Comparison of ENCODE assay signal across 15 cellular contexts in genomic region chr18:35827275-35827929, GRCh38.
DNase-seq lines count a peak whose midpoint lies in the region; ATAC-seq and TF ChIP-seq lines count a peak whose summit lies in the region.
"Had no signal": no experiment of that assay in that cellular context is flagged by ENCODE, and none has a peak within 500 bp of the region (broad histone marks: within the 10 kb centered on the region; RNA-seq: fewer than 3 reads in every experiment).

No MANE protein-coding gene starts in this region.

- DNase-seq in COLO668 (lab: John Stamatoyannopoulos, UW; ENCODE audit: unreplicated experiment) (peak; percentile 52), NCI-H187 treated with DMSO at 0.1 percent for 48 hours (lab: John Stamatoyannopoulos, UW) (peak; percentile 15), epithelial cell of esophagus (ENCODE audit: low read depth) (peak; percentile 79)
- no peak for DNase-seq in NK-92 treated with Interleukin-12 subunit alpha and Interleukin-12 subunit beta, amount 100 ng/mL, for 24 hours (lab: John Stamatoyannopoulos, UW)
- DNase-seq: activated B cell treated with CpG ODN at 0.5 μM for 24 hours; MG63; midbrain; stimulated activated CD4-positive, alpha-beta T cell treated with anti-CD3 and anti-CD28 coated beads, Interleukin-4, amount 100 ng/mL, for 1 hour; stomach had no signal

- TF ChIP-seq CTCF in epithelial cell of esophagus (IDR thresholded peaks at IDR 0.05; ENCODE audit: insufficient read depth, low read depth, low read length, missing control alignments): no peak

- ATAC-seq in GM18520 (IDR thresholded peaks at IDR 0.05; ENCODE audit: unreplicated experiment): peak; percentile 53
- ATAC-seq in GM19463 (IDR thresholded peaks at IDR 0.05; ENCODE audit: unreplicated experiment): no peak
- no peak for ATAC-seq in GM18907 (IDR thresholded peaks at IDR 0.05; ENCODE audit: unreplicated experiment)
- no peak for ATAC-seq in GM21825 (IDR thresholded peaks at IDR 0.05; ENCODE audit: unreplicated experiment)
- ATAC-seq: SK-N-SH treated with all-trans-retinoic acid at 6 μM for 48 hours had no signal

- no peak overlapping the region for H3K4me3 ChIP-seq in epithelial cell of esophagus (ENCODE audit: low read length)
- H3K4me3 ChIP-seq: MG63, prostate gland, stomach had no signal
